ENCODE assay signal across 7 cellular contexts in the genomic region with DNA sequence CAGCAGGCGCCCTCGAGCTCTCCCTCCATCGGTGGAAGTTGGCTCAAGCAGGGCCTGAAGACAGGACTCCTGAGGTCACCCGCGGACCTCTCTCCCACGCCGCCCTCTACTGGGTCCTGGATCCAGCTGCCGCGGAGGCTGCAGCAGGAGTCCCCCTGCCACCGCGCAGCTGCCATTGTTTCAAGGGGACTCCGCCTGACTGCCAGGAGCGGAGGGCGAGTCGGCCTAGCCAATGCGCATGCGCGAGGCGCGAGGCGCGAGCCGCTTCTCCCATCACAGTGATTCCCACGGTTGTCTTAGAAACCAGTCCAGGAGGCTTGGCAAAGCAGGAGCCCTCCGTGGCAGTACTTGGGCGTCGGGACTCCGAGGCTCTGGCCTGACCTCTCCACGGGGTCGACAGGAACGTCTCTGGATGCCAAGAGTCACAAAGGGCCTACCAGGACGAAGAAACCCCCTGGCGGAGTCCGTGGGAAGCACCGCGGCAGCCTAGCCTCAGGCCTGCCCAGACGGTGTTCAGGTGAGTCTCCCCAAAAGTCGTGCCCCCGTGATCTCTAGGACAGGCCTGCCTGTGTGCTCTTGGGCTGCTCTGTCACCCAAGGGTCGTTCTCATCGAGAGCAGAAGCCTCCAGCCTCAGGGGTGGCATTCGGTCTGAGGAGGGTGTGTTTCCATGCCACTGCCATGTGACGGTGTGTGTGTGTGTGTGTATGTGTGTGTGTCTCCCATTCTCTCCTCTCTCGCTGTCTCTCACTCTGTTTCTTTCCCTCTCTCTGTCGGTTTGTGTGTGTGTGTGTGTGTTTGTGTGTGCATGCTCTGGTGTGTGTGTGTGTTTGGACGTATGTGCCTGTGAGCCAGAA.
A peak's percentile ranks its signal among the peaks of the same experiment; 100 is the strongest.
DNase-seq lines count a peak whose midpoint lies in the region; ATAC-seq and TF ChIP-seq lines count a peak whose summit lies in the region.

No MANE protein-coding gene starts in this region.

- intact Hi-C loops in OCI-LY7 (cut with micrococcal nuclease; ENCODE audit: unreplicated experiment), result no loop called here

- H3K4me3 ChIP-seq in OCI-LY7 (ENCODE audit: low read depth, low read length, poor library complexity, severe bottlenecking) (peak overlapping the region; percentile 61), hepatocyte (no peak overlapping the region)

- H3K27me3 ChIP-seq in hepatocyte, result no peaks in the 10 kb centered on the region

- no peaks in the 10 kb centered on the region for H3K79me2 ChIP-seq in OCI-LY7 (ENCODE audit: insufficient read depth, low read depth, low read length)
- H3K79me2 ChIP-seq in hepatocyte, result no peaks in the 10 kb centered on the region

- H4K20me1 ChIP-seq in OCI-LY7 (ENCODE audit: insufficient read depth, low read length) (no peaks in the 10 kb centered on the region), hepatocyte (ENCODE audit: insufficient read depth, poor library complexity, severe bottlenecking) (no peaks in the 10 kb centered on the region)

- DNase-seq in OCI-LY7 (ENCODE audit: low spot score) (peak; percentile 58), hepatocyte (ENCODE audit: low spot score) (peak; percentile 46), T1000 (lab: John Stamatoyannopoulos, UW) (no peak)
- DNase-seq in activated naive CD4-positive, alpha-beta T cell treated with anti-CD3 and anti-CD28 coated beads, Interleukin-2, amount 50 U/mL, for 16 hours, result peak; percentile 68
- peak; percentile 27 to 30 for DNase-seq in stimulated activated CD4-positive, alpha-beta T cell treated with anti-CD3 and anti-CD28 coated beads, Interleukin-15, amount 100 ng/mL, for 48 hours (ENCODE audit: low read depth in 2 of 2)

- no peaks in the 10 kb centered on the region for H3K36me3 ChIP-seq in OCI-LY7 (ENCODE audit: insufficient read depth, low read length)
- H3K36me3 ChIP-seq in hepatocyte (replicated peaks; ENCODE audit: insufficient read depth, low read depth), result no peaks in the 10 kb centered on the region

- H3K9me3 ChIP-seq in OCI-LY7 (ENCODE audit: low read length) (no peaks in the 10 kb centered on the region), hepatocyte (ENCODE audit: low read depth) (no peaks in the 10 kb centered on the region)

- H2AFZ ChIP-seq in OCI-LY7 (ENCODE audit: low read length) (peak overlapping the region; percentile 89), hepatocyte (peak overlapping the region; percentile 35)

- peak overlapping the region; percentile 63; the same call in 1 of the 2 replicates for H3K4me2 ChIP-seq in OCI-LY7 (ENCODE audit: low read length)
- peak overlapping the region; percentile 73 for H3K4me2 ChIP-seq in hepatocyte

- POLR2A ChIA-PET in OCI-LY7 (lab: Charles Lee), result no interaction called here

- H3K9me2 ChIP-seq in OCI-LY7 (ENCODE audit: insufficient read depth, low read length) (no peaks in the 10 kb centered on the region), hepatocyte (replicated peaks; ENCODE audit: insufficient read depth) (no peaks in the 10 kb centered on the region)

- no peak overlapping the region for H3K27ac ChIP-seq in OCI-LY7 (ENCODE audit: low read depth, low read length, poor library complexity, severe bottlenecking)
- H3K27ac ChIP-seq in hepatocyte, result no peak overlapping the region

- peak; percentile 85 for ATAC-seq in GM18517 (IDR thresholded peaks at IDR 0.05; ENCODE audit: unreplicated experiment)
- peak; percentile 78 for ATAC-seq in HG02981 (IDR thresholded peaks at IDR 0.05; ENCODE audit: unreplicated experiment)

- no TSS peak for BruUV-seq in OCI-LY7 (replicated peaks; lab: Mats Ljungman, UMichigan)

- CTCF ChIA-PET in OCI-LY7 (lab: Charles Lee; ENCODE audit: unreplicated experiment), result no interaction called here

- TF ChIP-seq CTCF in OCI-LY7 (conservative IDR thresholded peaks at IDR 0.05; ENCODE audit: low read length) (peak; percentile 56), hepatocyte (IDR thresholded peaks at IDR 0.05; ENCODE audit: poor library complexity) (peak; percentile 17)

- 57% methylated on average over 46 of the region's 46 CpGs for WGBS in hepatocyte (ENCODE audit: low lambda C conversion rate, missing lambda C conversion rate)

- H3K4me1 ChIP-seq in OCI-LY7 (ENCODE audit: insufficient read depth, low read length, poor library complexity, severe bottlenecking), result no peaks in the 10 kb centered on the region
- no peaks in the 10 kb centered on the region for H3K4me1 ChIP-seq in hepatocyte (ENCODE audit: insufficient read depth)
